Comparison of ENCODE assay signal across 2 cellular contexts in the genomic region with DNA sequence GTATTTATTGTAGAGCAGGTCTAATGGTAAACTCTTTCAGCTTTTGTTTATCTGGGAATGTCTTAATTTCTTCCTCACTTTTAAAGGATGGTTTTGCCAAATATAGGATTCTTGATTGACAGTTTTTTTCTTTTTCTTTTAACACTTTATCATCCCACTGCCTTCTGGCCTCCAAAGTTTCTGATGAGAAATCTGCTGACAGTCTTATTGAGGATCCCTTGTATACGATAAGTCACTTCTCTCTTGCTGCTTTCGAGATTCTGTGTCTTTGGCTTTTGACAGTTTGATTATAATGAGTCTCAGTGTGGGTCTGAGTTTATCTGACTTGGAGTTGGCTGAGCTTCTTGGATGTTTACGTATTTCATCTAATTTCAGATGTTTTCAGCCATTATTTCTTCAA.
A peak's percentile ranks its signal among the peaks of the same experiment; 100 is the strongest.
TF ChIP-seq lines count a peak whose summit lies in the region.

No MANE protein-coding gene starts in this region.

TF ChIP-seq in A549, 52 proteins besides CTCF, POLR2A, EP300 and RAD21 (continued from another document):
- TF ChIP-seq, protein P1, sequence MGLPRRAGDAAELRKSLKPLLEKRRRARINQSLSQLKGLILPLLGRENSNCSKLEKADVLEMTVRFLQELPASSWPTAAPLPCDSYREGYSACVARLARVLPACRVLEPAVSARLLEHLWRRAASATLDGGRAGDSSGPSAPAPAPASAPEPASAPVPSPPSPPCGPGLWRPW (IDR thresholded peaks at IDR 0.05): no peak
- TF ChIP-seq HDAC2 (IDR thresholded peaks at IDR 0.05) (no peak), EHF (CRISPR knock-in tag; IDR thresholded peaks at IDR 0.05) (peak; percentile 68; the same call in 1 of the 2 replicates)
- TF ChIP-seq, protein P2, sequence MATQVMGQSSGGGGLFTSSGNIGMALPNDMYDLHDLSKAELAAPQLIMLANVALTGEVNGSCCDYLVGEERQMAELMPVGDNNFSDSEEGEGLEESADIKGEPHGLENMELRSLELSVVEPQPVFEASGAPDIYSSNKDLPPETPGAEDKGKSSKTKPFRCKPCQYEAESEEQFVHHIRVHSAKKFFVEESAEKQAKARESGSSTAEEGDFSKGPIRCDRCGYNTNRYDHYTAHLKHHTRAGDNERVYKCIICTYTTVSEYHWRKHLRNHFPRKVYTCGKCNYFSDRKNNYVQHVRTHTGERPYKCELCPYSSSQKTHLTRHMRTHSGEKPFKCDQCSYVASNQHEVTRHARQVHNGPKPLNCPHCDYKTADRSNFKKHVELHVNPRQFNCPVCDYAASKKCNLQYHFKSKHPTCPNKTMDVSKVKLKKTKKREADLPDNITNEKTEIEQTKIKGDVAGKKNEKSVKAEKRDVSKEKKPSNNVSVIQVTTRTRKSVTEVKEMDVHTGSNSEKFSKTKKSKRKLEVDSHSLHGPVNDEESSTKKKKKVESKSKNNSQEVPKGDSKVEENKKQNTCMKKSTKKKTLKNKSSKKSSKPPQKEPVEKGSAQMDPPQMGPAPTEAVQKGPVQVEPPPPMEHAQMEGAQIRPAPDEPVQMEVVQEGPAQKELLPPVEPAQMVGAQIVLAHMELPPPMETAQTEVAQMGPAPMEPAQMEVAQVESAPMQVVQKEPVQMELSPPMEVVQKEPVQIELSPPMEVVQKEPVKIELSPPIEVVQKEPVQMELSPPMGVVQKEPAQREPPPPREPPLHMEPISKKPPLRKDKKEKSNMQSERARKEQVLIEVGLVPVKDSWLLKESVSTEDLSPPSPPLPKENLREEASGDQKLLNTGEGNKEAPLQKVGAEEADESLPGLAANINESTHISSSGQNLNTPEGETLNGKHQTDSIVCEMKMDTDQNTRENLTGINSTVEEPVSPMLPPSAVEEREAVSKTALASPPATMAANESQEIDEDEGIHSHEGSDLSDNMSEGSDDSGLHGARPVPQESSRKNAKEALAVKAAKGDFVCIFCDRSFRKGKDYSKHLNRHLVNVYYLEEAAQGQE (IDR thresholded peaks at IDR 0.05): 0 out of 2 replicates have a peak, but pooled peaks have one; percentile 34

TF ChIP-seq in K562, 482 proteins besides CTCF, POLR2A, EP300 and RAD21 (continued from another document and continues in another):
- TF ChIP-seq, protein P3, sequence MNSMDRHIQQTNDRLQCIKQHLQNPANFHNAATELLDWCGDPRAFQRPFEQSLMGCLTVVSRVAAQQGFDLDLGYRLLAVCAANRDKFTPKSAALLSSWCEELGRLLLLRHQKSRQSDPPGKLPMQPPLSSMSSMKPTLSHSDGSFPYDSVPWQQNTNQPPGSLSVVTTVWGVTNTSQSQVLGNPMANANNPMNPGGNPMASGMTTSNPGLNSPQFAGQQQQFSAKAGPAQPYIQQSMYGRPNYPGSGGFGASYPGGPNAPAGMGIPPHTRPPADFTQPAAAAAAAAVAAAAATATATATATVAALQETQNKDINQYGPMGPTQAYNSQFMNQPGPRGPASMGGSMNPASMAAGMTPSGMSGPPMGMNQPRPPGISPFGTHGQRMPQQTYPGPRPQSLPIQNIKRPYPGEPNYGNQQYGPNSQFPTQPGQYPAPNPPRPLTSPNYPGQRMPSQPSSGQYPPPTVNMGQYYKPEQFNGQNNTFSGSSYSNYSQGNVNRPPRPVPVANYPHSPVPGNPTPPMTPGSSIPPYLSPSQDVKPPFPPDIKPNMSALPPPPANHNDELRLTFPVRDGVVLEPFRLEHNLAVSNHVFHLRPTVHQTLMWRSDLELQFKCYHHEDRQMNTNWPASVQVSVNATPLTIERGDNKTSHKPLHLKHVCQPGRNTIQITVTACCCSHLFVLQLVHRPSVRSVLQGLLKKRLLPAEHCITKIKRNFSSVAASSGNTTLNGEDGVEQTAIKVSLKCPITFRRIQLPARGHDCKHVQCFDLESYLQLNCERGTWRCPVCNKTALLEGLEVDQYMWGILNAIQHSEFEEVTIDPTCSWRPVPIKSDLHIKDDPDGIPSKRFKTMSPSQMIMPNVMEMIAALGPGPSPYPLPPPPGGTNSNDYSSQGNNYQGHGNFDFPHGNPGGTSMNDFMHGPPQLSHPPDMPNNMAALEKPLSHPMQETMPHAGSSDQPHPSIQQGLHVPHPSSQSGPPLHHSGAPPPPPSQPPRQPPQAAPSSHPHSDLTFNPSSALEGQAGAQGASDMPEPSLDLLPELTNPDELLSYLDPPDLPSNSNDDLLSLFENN (IDR thresholded peaks at IDR 0.05; ENCODE audit: low read depth in 2 of 2, low read length in 2 of 2): no peak
- TF ChIP-seq CBX3 (IDR thresholded peaks at IDR 0.05; ENCODE audit: borderline replicate concordance in 1 of 2, low read length in 2 of 2): peak; percentile 38 to 100
- TF ChIP-seq JUN (IDR thresholded peaks at IDR 0.05; ENCODE audit: borderline replicate concordance, low read depth, low read length): peak; percentile 41; the same call in 1 of the 2 replicates
- no peak for TF ChIP-seq JUN (CRISPR knock-in tag; IDR thresholded peaks at IDR 0.05; ENCODE audit: borderline replicate concordance)
- 0 out of 2 replicates have a peak, but pooled peaks have one; percentile 20 for TF ChIP-seq SOX6 (IDR thresholded peaks at IDR 0.05)
- TF ChIP-seq SNRNP70 (optimal IDR thresholded peaks at IDR 0.05; ENCODE audit: low read depth, low read length): no peak
- TF ChIP-seq, protein P4, sequence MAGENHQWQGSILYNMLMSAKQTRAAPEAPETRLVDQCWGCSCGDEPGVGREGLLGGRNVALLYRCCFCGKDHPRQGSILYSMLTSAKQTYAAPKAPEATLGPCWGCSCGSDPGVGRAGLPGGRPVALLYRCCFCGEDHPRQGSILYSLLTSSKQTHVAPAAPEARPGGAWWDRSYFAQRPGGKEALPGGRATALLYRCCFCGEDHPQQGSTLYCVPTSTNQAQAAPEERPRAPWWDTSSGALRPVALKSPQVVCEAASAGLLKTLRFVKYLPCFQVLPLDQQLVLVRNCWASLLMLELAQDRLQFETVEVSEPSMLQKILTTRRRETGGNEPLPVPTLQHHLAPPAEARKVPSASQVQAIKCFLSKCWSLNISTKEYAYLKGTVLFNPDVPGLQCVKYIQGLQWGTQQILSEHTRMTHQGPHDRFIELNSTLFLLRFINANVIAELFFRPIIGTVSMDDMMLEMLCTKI (IDR thresholded peaks at IDR 0.05; ENCODE audit: partially characterized antibody): no peak
- 0 out of 4 replicates have a peak, but pooled peaks of 1 of the 2 experiments have one; percentile 9 for TF ChIP-seq RCOR1 (IDR thresholded peaks at IDR 0.05; ENCODE audit: borderline replicate concordance in 1 of 2, low read depth in 2 of 2, low read length in 2 of 2)
- no peak for TF ChIP-seq TBP (optimal IDR thresholded peaks at IDR 0.05; ENCODE audit: low read depth, low read length)
- 0 out of 4 replicates have a peak, but pooled peaks of 1 of the 2 experiments have one; percentile 18 for TF ChIP-seq CSDE1 (IDR thresholded peaks at IDR 0.05)
- TF ChIP-seq, protein P5, sequence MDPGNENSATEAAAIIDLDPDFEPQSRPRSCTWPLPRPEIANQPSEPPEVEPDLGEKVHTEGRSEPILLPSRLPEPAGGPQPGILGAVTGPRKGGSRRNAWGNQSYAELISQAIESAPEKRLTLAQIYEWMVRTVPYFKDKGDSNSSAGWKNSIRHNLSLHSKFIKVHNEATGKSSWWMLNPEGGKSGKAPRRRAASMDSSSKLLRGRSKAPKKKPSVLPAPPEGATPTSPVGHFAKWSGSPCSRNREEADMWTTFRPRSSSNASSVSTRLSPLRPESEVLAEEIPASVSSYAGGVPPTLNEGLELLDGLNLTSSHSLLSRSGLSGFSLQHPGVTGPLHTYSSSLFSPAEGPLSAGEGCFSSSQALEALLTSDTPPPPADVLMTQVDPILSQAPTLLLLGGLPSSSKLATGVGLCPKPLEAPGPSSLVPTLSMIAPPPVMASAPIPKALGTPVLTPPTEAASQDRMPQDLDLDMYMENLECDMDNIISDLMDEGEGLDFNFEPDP (CRISPR knock-in tag; IDR thresholded peaks at IDR 0.05): no peak
- 0 out of 4 replicates have a peak, but pooled peaks of 1 of the 2 experiments have one; percentile 30 for TF ChIP-seq HDAC1 (IDR thresholded peaks at IDR 0.05)
- TF ChIP-seq E2F3 (CRISPR knock-in tag; IDR thresholded peaks at IDR 0.05): no peak
- TF ChIP-seq CBX1 (IDR thresholded peaks at IDR 0.05; ENCODE audit: low read depth): peak; percentile 79; the same call in 1 of the 2 replicates
- no peak for TF ChIP-seq MYBL2 (IDR thresholded peaks at IDR 0.05; ENCODE audit: low read depth)
- no peak for TF ChIP-seq MYBL2 (CRISPR knock-in tag; IDR thresholded peaks at IDR 0.05; ENCODE audit: borderline replicate concordance)
- TF ChIP-seq, protein P6, sequence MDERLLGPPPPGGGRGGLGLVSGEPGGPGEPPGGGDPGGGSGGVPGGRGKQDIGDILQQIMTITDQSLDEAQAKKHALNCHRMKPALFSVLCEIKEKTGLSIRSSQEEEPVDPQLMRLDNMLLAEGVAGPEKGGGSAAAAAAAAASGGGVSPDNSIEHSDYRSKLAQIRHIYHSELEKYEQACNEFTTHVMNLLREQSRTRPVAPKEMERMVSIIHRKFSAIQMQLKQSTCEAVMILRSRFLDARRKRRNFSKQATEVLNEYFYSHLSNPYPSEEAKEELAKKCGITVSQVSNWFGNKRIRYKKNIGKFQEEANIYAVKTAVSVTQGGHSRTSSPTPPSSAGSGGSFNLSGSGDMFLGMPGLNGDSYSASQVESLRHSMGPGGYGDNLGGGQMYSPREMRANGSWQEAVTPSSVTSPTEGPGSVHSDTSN (CRISPR knock-in tag; IDR thresholded peaks at IDR 0.05; ENCODE audit: low read depth): no peak
- TF ChIP-seq, protein P6 (tag; conservative IDR thresholded peaks at IDR 0.05; ENCODE audit: low read depth): peak; percentile 47; the same call in 1 of the 2 replicates
- TF ChIP-seq TRIM28 (IDR thresholded peaks at IDR 0.05): peak; percentile 100
- peak; percentile 29; the same call in 1 of the 2 replicates for TF ChIP-seq ATF7 (IDR thresholded peaks at IDR 0.05)
- TF ChIP-seq ETV5 (CRISPR knock-in tag; IDR thresholded peaks at IDR 0.05; ENCODE audit: low read depth): no peak
- no peak for TF ChIP-seq SRSF1 (IDR thresholded peaks at IDR 0.05; ENCODE audit: low read depth, low read length)
- no peak for TF ChIP-seq MTA2 (IDR thresholded peaks at IDR 0.05; ENCODE audit: low read depth)
- TF ChIP-seq ZEB2 (IDR thresholded peaks at IDR 0.05): peak; percentile 73; the same call in 1 of the 2 replicates
- TF ChIP-seq, protein P7, sequence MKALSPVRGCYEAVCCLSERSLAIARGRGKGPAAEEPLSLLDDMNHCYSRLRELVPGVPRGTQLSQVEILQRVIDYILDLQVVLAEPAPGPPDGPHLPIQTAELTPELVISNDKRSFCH (CRISPR knock-in tag; IDR thresholded peaks at IDR 0.05): no peak
- TF ChIP-seq, protein P7 (tag; IDR thresholded peaks at IDR 0.05): no peak
- peak; percentile 66 to 92 for TF ChIP-seq TRIM24 (IDR thresholded peaks at IDR 0.05)
- 0 out of 4 replicates have a peak, but pooled peaks of 1 of the 2 experiments have one; percentile 43 for TF ChIP-seq ARNT (IDR thresholded peaks at IDR 0.05)
- 0 out of 2 replicates have a peak, but pooled peaks have one; percentile 17 for TF ChIP-seq L3MBTL2 (IDR thresholded peaks at IDR 0.05)
- peak; percentile 91 for TF ChIP-seq XRCC3 (IDR thresholded peaks at IDR 0.05)
- TF ChIP-seq ZNF24 (IDR thresholded peaks at IDR 0.05): 0 out of 2 replicates have a peak, but pooled peaks have one; percentile 18
- no peak for TF ChIP-seq TEAD4 (IDR thresholded peaks at IDR 0.05; ENCODE audit: low read length)
- no peak for TF ChIP-seq TEAD4 (CRISPR knock-in tag; IDR thresholded peaks at IDR 0.05; ENCODE audit: borderline replicate concordance)
- 0 out of 2 replicates have a peak, but pooled peaks have one; percentile 40 for TF ChIP-seq MTA3 (IDR thresholded peaks at IDR 0.05; ENCODE audit: borderline replicate concordance)
- no peak for TF ChIP-seq CREB1 (IDR thresholded peaks at IDR 0.05)
- no peak for TF ChIP-seq CREB1 (CRISPR knock-in tag; IDR thresholded peaks at IDR 0.05)
- TF ChIP-seq, protein P8, sequence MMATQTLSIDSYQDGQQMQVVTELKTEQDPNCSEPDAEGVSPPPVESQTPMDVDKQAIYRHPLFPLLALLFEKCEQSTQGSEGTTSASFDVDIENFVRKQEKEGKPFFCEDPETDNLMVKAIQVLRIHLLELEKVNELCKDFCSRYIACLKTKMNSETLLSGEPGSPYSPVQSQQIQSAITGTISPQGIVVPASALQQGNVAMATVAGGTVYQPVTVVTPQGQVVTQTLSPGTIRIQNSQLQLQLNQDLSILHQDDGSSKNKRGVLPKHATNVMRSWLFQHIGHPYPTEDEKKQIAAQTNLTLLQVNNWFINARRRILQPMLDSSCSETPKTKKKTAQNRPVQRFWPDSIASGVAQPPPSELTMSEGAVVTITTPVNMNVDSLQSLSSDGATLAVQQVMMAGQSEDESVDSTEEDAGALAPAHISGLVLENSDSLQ (IDR thresholded peaks at IDR 0.05): peak; percentile 78
- TF ChIP-seq MEIS2 (IDR thresholded peaks at IDR 0.05; ENCODE audit: partially characterized antibody): peak; percentile 31
- peak; percentile 100 for TF ChIP-seq CBX5 (IDR thresholded peaks at IDR 0.05; ENCODE audit: borderline replicate concordance, low read depth)
- 0 out of 2 replicates have a peak, but pooled peaks have one; percentile 42 for TF ChIP-seq MIER1 (IDR thresholded peaks at IDR 0.05; ENCODE audit: low read depth)
- TF ChIP-seq ZNF668 (CRISPR knock-in tag; IDR thresholded peaks at IDR 0.05): no peak
- TF ChIP-seq NCOA4 (IDR thresholded peaks at IDR 0.05; ENCODE audit: partially characterized antibody): no peak
- no peak for TF ChIP-seq EGR1 (conservative IDR thresholded peaks at IDR 0.05)
